10 cellular contexts compared by ENCODE assay signal in the genomic region with DNA sequence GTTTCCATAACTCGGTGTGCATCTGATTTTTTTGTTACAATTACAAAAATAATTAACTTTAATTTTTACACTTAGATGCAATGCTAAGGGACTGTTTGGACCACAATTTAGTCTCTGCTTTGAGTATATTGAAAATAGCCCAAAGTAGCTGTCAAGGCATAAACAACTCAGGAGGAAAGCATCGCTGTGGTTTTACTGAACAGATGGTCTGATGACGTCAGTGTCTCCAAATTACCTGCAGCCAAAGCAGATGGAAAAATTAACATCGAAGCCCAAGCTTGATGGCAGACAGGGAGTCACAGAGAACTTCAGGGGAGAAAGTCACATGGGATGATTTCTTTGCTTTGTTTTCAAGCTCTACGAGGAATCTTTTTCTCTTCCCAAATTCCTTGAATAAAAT.
A peak's percentile ranks its signal among the peaks of the same experiment; 100 is the strongest.
DNase-seq lines count a peak whose midpoint lies in the region; ATAC-seq and TF ChIP-seq lines count a peak whose summit lies in the region.
"Had no signal": no experiment of that assay in that cellular context is flagged by ENCODE, and none has a peak within 500 bp of the region (broad histone marks: within the 10 kb centered on the region; RNA-seq: fewer than 3 reads in every experiment).

No MANE protein-coding gene starts in this region.

- H3K4me2 ChIP-seq in BLaER1 treated with 17β-estradiol and CSF1 and Interleukin-3, amounts not matched to agents 10 nM and 100 nM: peak overlapping the region; percentile 58 to 92 (median 76)
- peak overlapping the region; percentile 45 for H3K4me2 ChIP-seq in OCI-LY1 (ENCODE audit: low read length)

- DNase-seq in fibroblast of mammary gland (ENCODE audit: low read depth) (peak; percentile 84), BE2C (no peak), RKO (ENCODE audit: low spot score) (no peak), LoVo (ENCODE audit: low spot score) (no peak)
- DNase-seq: activated naive CD4-positive, alpha-beta T cell; gastrocnemius medialis had no signal

- H3K9me2 ChIP-seq in OCI-LY1 (ENCODE audit: low read depth, low read length): no peaks in the 10 kb centered on the region

- peak overlapping the region; percentile 49 to 95 (median 86); a peak in 21 of 22 replicates for H3K27ac ChIP-seq in BLaER1 treated with 17β-estradiol and CSF1 and Interleukin-3, amounts not matched to agents 10 nM and 100 nM
- H3K27ac ChIP-seq in OCI-LY1 (ENCODE audit: low read depth, low read length, poor library complexity, severe bottlenecking): peak overlapping the region; percentile 89
- H3K27ac ChIP-seq: gastrocnemius medialis had no signal

- peaks cover 0 to 28% (median 0%) of the 10 kb centered on the region in 11 experiments; a peak in 4 of 22 replicates for H3K9me3 ChIP-seq in BLaER1 treated with 17β-estradiol and CSF1 and Interleukin-3, amounts not matched to agents 10 nM and 100 nM (replicated peaks in 1 of 11)
- H3K9me3 ChIP-seq in OCI-LY1 (ENCODE audit: low read length) (peaks cover 3% of the 10 kb centered on the region; the same call in 1 of the 2 replicates), BE2C (no peaks in the 10 kb centered on the region)
- H3K9me3 ChIP-seq: gastrocnemius medialis had no signal

- no peaks in the 10 kb centered on the region for H4K20me1 ChIP-seq in BLaER1 treated with 17β-estradiol and CSF1 and Interleukin-3, amounts not matched to agents 10 nM and 100 nM
- no peaks in the 10 kb centered on the region for H4K20me1 ChIP-seq in OCI-LY1 (ENCODE audit: insufficient read depth, low read length)

- no peaks in the 10 kb centered on the region for H3K27me3 ChIP-seq in BLaER1 treated with 17β-estradiol and CSF1 and Interleukin-3, amounts not matched to agents 10 nM and 100 nM
- H3K27me3 ChIP-seq in OCI-LY1 (ENCODE audit: insufficient read depth, low read length) (no peaks in the 10 kb centered on the region), BE2C (no peaks in the 10 kb centered on the region)
- H3K27me3 ChIP-seq: gastrocnemius medialis had no signal

- H3F3A ChIP-seq in OCI-LY1 (ENCODE audit: insufficient read depth, low read length): peaks cover 11% of the 10 kb centered on the region; the same call in 1 of the 2 replicates

- ATAC-seq in GM21717 (IDR thresholded peaks at IDR 0.05; ENCODE audit: unreplicated experiment) (peak; percentile 39), HG03175 (IDR thresholded peaks at IDR 0.05; ENCODE audit: unreplicated experiment) (no peak)

- TF ChIP-seq CTCF in OCI-LY1 (IDR thresholded peaks at IDR 0.05; ENCODE audit: low read length) (no peak), fibroblast of mammary gland (conservative IDR thresholded peaks at IDR 0.05; ENCODE audit: control insufficient read depth, insufficient read depth, low read depth, low read length) (no peak), BE2C (IDR thresholded peaks at IDR 0.05; ENCODE audit: low read depth, low read length) (no peak)

- H3K4me1 ChIP-seq in BLaER1 treated with 17β-estradiol and CSF1 and Interleukin-3, amounts not matched to agents 10 nM and 100 nM: peaks cover 33 to 75% (median 62%) of the 10 kb centered on the region in 10 experiments
- H3K4me1 ChIP-seq in OCI-LY1 (ENCODE audit: insufficient read depth, low read length, severe bottlenecking) (peaks cover 50% of the 10 kb centered on the region), BE2C (no peaks in the 10 kb centered on the region)

- H2AFZ ChIP-seq in OCI-LY1 (ENCODE audit: low read length): no peak overlapping the region

- H3K4me3 ChIP-seq in BLaER1 treated with 17β-estradiol and CSF1 and Interleukin-3, amounts not matched to agents 10 nM and 100 nM: peak overlapping the region in 6 of 10 experiments; percentile 5 to 22 (median 14); a peak in 6 of 20 replicates
- H3K4me3 ChIP-seq in OCI-LY1 (ENCODE audit: low read depth, low read length, poor library complexity, severe bottlenecking) (no peak overlapping the region), fibroblast of mammary gland (ENCODE audit: control insufficient read depth, low read depth, low read length) (no peak overlapping the region), BE2C (ENCODE audit: low read depth, low read length) (no peak overlapping the region)
- H3K4me3 ChIP-seq: gastrocnemius medialis had no signal

- peak overlapping the region in 10 of 11 experiments; percentile 40 to 78 (median 68); a peak in 20 of 22 replicates for H3K9ac ChIP-seq in BLaER1 treated with 17β-estradiol and CSF1 and Interleukin-3, amounts not matched to agents 10 nM and 100 nM
- peak overlapping the region; percentile 34; the same call in 1 of the 2 replicates for H3K9ac ChIP-seq in OCI-LY1 (ENCODE audit: low read length)

- no peaks in the 10 kb centered on the region for H3K36me3 ChIP-seq in BLaER1 treated with 17β-estradiol and CSF1 and Interleukin-3, amounts not matched to agents 10 nM and 100 nM
- no peaks in the 10 kb centered on the region for H3K36me3 ChIP-seq in OCI-LY1 (ENCODE audit: insufficient read depth, low read length)
- no peaks in the 10 kb centered on the region for H3K36me3 ChIP-seq in BE2C
- H3K36me3 ChIP-seq: gastrocnemius medialis had no signal

- no peaks in the 10 kb centered on the region for H3K79me2 ChIP-seq in OCI-LY1 (ENCODE audit: insufficient read depth, low read length)

Comparison
In these comparisons a context has a peak if more than half of its experiments do, and no peak if none do; other contexts are left out.
1. H3K4me3 ChIP-seq: peak in BLaER1 treated with 17β-estradiol and CSF1 and Interleukin-3, amounts not matched to agents 10 nM and 100 nM (6 of 10); none in OCI-LY1 (single experiment), fibroblast of mammary gland (single experiment) and BE2C (single experiment).